ENCODE assay signal across 8 cellular contexts in genomic region chr20:10536531-10536930, GRCh38.
DNase-seq lines count a peak whose midpoint lies in the region; ATAC-seq and TF ChIP-seq lines count a peak whose summit lies in the region.

No MANE protein-coding gene starts in this region.

- H3K4me3 ChIP-seq in Loucy (ENCODE audit: low read length, poor library complexity, severe bottlenecking): no peak overlapping the region
- H3K4me3 ChIP-seq in mucosa of descending colon: no peak overlapping the region
- H3K4me3 ChIP-seq in colonic mucosa: no peak overlapping the region

- no peak overlapping the region for H2AFZ ChIP-seq in Loucy (ENCODE audit: low read length)

- no peaks in the 10 kb centered on the region; the same call in 1 of the 2 replicates for H3K79me2 ChIP-seq in Loucy (ENCODE audit: insufficient read depth, low read length)

- H3K4me1 Mint-ChIP-seq in activated naive CD4-positive, alpha-beta T cell treated with anti-CD3 and anti-CD28 coated beads, Interleukin-2, amount 10 ng/mL, durations not matched to agents 7 days and 5 days: peaks cover 15% of the 10 kb centered on the region

- DNase-seq in GM10248 (ENCODE audit: extremely low spot score) (no peak), mucosa of descending colon (peak in 1 of 3 donors; percentile 17), colonic mucosa (no peak)
- peak; percentile 64 for DNase-seq in activated naive CD4-positive, alpha-beta T cell treated with anti-CD3 and anti-CD28 coated beads, Interleukin-2, amount 10 ng/mL, durations not matched to agents 7 days and 5 days
- no peak for DNase-seq in effector CD4-positive, alpha-beta T cell

- H3K36me3 ChIP-seq in Loucy (ENCODE audit: insufficient read depth, low read length) (no peaks in the 10 kb centered on the region), mucosa of descending colon (ENCODE audit: low read depth) (no peaks in the 10 kb centered on the region), colonic mucosa (no peaks in the 10 kb centered on the region)

- no peaks in the 10 kb centered on the region for H3K9me3 Mint-ChIP-seq in activated naive CD4-positive, alpha-beta T cell treated with anti-CD3 and anti-CD28 coated beads, Interleukin-2, amount 10 ng/mL, durations not matched to agents 7 days and 5 days

- H3K9ac ChIP-seq in Loucy (ENCODE audit: low read depth, low read length, poor library complexity, severe bottlenecking) (no peak overlapping the region), colonic mucosa (ENCODE audit: low read depth in 2 of 2, low read length in 2 of 2) (no peak overlapping the region)

- no peaks in the 10 kb centered on the region for H3K36me3 Mint-ChIP-seq in activated naive CD4-positive, alpha-beta T cell treated with anti-CD3 and anti-CD28 coated beads, Interleukin-2, amount 10 ng/mL, durations not matched to agents 7 days and 5 days

- H4K20me1 ChIP-seq in Loucy (ENCODE audit: insufficient read depth, low read length, poor library complexity, severe bottlenecking): no peaks in the 10 kb centered on the region

- no peaks in the 10 kb centered on the region for H3K9me3 ChIP-seq in Loucy (ENCODE audit: insufficient read depth, low read depth, low read length)
- H3K9me3 ChIP-seq in mucosa of descending colon: no peaks in the 10 kb centered on the region
- no peaks in the 10 kb centered on the region for H3K9me3 ChIP-seq in colonic mucosa

- H3K27ac ChIP-seq in colonic mucosa: no peak overlapping the region

- H3K4me3 Mint-ChIP-seq in activated naive CD4-positive, alpha-beta T cell treated with anti-CD3 and anti-CD28 coated beads, Interleukin-2, amount 10 ng/mL, durations not matched to agents 7 days and 5 days: no peak overlapping the region

- POLR2A ChIA-PET in GM10248 (lab: Yijun Ruan, JAX): no interaction called here

- no peaks in the 10 kb centered on the region for H3K27me3 Mint-ChIP-seq in activated naive CD4-positive, alpha-beta T cell treated with anti-CD3 and anti-CD28 coated beads, Interleukin-2, amount 10 ng/mL, durations not matched to agents 7 days and 5 days

- no peak overlapping the region for H3K27ac Mint-ChIP-seq in activated naive CD4-positive, alpha-beta T cell treated with anti-CD3 and anti-CD28 coated beads, Interleukin-2, amount 10 ng/mL, durations not matched to agents 7 days and 5 days

- peak; percentile 40 for ATAC-seq in mucosa of descending colon
- ATAC-seq in HG03159 (IDR thresholded peaks at IDR 0.05; ENCODE audit: unreplicated experiment): no peak
- ATAC-seq in GM18867 (IDR thresholded peaks at IDR 0.05; ENCODE audit: unreplicated experiment): no peak

- H3K9me2 ChIP-seq in Loucy (replicated peaks; ENCODE audit: low read depth, low read length): no peaks in the 10 kb centered on the region

- no peaks in the 10 kb centered on the region for H3F3A ChIP-seq in Loucy (ENCODE audit: low read depth)

- H3K4me2 ChIP-seq in Loucy (ENCODE audit: low read depth, low read length, poor library complexity, severe bottlenecking): peak overlapping the region; percentile 11

- H3K27me3 ChIP-seq in Loucy (ENCODE audit: insufficient read depth, low read length, poor library complexity, severe bottlenecking) (no peaks in the 10 kb centered on the region), colonic mucosa (no peaks in the 10 kb centered on the region)

- CTCF ChIA-PET in GM10248 (lab: Yijun Ruan, JAX): interaction anchor here (0.7 to 3.6 kb wide), 8 partner anchors 9 to 110 kb away, joined by 3 to 9 read pairs (median 4); no protein-coding TSS in a partner anchor
- CTCF ChIA-PET in activated naive CD4-positive, alpha-beta T cell treated with anti-CD3 and anti-CD28 coated beads, Interleukin-2, amount 10 ng/mL, durations not matched to agents 7 days and 5 days (lab: Charles Lee): interaction anchor here (0.6 to 2.3 kb wide), 19 partner anchors 9 to 220 kb away, joined by 3 to 10 read pairs (median 4); no protein-coding TSS in a partner anchor

- intact Hi-C loops in mucosa of descending colon (cut with DNase I, micrococcal nuclease) (no loop called here), colonic mucosa (cut with DNase I) (no loop called here)

- H3K4me1 ChIP-seq in Loucy (ENCODE audit: insufficient read depth, low read length, poor library complexity, severe bottlenecking) (peaks cover 10% of the 10 kb centered on the region), mucosa of descending colon (ENCODE audit: low read depth) (peaks cover 3% of the 10 kb centered on the region), colonic mucosa (peaks cover 4% of the 10 kb centered on the region)

- TF ChIP-seq CTCF in GM10248 (IDR thresholded peaks at IDR 0.05; ENCODE audit: control extremely low read depth, extremely low read depth, low read depth, missing control alignments) (peak; percentile 54), Loucy (conservative IDR thresholded peaks at IDR 0.05; ENCODE audit: low read length) (peak; percentile 83), mucosa of descending colon (IDR thresholded peaks at IDR 0.05) (no peak), colonic mucosa (IDR thresholded peaks at IDR 0.05) (no peak)

Comparison
In these comparisons a context has a peak if more than half of its experiments do, and no peak if none do; other contexts are left out.
1. CTCF ChIP-seq: peak in GM10248 (single experiment) and Loucy (single experiment); none in mucosa of descending colon (single experiment) and colonic mucosa (single experiment).